15 cellular contexts compared by ENCODE assay signal in the genomic region with DNA sequence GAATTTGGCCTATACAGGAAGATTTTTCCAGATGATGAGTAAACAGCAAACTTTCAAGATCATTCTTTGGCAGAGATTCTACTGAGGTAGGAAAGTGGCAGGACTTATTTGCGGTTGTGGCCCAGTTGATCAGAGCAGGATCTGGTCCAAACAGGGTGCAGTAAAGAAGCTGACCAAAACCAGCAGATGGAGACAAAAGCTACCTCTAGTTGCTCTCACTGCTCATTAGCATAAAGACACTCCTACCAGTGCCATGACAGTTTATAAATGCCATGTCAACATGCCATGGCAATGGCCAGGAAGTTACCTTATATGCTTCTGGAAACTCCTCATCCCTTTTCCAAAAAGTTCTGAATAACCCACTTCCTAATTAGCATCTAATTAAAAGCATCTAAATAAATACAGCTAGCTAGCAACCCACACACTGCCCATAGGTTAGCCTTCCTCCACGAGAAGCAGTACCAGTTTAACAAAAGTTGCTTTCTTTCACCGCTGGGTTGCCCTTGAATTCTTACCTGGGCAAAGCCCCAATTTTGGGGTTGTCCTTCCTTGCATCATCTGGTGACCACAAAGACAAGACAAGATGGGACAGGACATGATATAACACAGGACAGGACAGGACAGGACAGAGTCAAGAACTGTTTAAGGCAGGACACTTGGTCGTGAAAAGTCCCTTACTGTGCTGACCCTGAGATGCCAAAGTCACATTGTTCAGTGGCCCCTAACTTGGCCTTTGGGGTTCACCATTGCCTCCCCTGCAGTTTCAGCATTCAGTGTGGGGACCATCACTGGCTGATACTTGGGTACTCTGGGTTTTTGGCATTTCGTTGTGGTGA. TPM values are rescaled to one million over a fixed set of nuclear protein-coding genes. Genes with fewer than 3 reads are reported as not detected.
DNase-seq lines count a peak whose midpoint lies in the region; ATAC-seq, FAIRE-seq and TF ChIP-seq lines count a peak whose summit lies in the region.
"Not testable (repeated sequence)": the region's sequence is repeated elsewhere in the genome, so short reads cannot be mapped to it uniquely, and the experiment has no call there.
"Had no signal": no experiment of that assay in that cellular context is flagged by ENCODE, and none has a peak within 500 bp of the region (broad histone marks: within the 10 kb centered on the region; RNA-seq: fewer than 3 reads in every experiment).

No MANE protein-coding gene starts in this region.

- in situ Hi-C loops in Panc1 (cut with HindIII; ENCODE audit: low pct_unique_long_range_greater_than_20kb, low sequenced_read_pairs), result not testable (repeated sequence)

- not testable (repeated sequence) for H3K36me3 Mint-ChIP-seq in activated CD8-positive, alpha-beta T cell treated with anti-CD3 and anti-CD28 coated beads, Interleukin-2, amount 10 ng/mL, durations not matched to agents 7 days and 5 days (ENCODE audit: low read depth)

- TF ChIP-seq CTCF in C4-2B (conservative IDR thresholded peaks at IDR 0.05) (peak; percentile 49), Panc1 (IDR thresholded peaks at IDR 0.05) (peak; percentile 36)
- not testable (repeated sequence) for TF ChIP-seq CTCF in bronchial epithelial cell (IDR thresholded peaks at IDR 0.05; ENCODE audit: insufficient read depth, low read length, severe bottlenecking); left lung (IDR thresholded peaks at IDR 0.05); pancreas (IDR thresholded peaks at IDR 0.05)

- intact Hi-C loops in Panc1 (cut with micrococcal nuclease; ENCODE audit: unreplicated experiment); left lung (cut with DNase I); pancreas (cut with DNase I): not testable (repeated sequence)

- H3K4me3 Mint-ChIP-seq in activated CD8-positive, alpha-beta T cell treated with anti-CD3 and anti-CD28 coated beads, Interleukin-2, amount 10 ng/mL, durations not matched to agents 7 days and 5 days, result not testable (repeated sequence)

- 65 to 69% methylated on average over 3 of the region's 5 CpGs for WGBS in pancreas, 2 donors

- POLR2A ChIA-PET in Panc1 (lab: Charles Lee); activated CD8-positive, alpha-beta T cell treated with anti-CD3 and anti-CD28 coated beads, Interleukin-2, amount 10 ng/mL, durations not matched to agents 7 days and 5 days (lab: Charles Lee): not testable (repeated sequence)

- H3K9me3 ChIP-seq in Panc1 (ENCODE audit: control insufficient read depth, insufficient read depth, low read depth, low read length); left lung; pancreas: not testable (repeated sequence)

- not testable (repeated sequence) for BruUV-seq in Panc1 (replicated peaks; lab: Mats Ljungman, UMichigan)

- CTCF ChIA-PET in Panc1 (lab: Charles Lee); activated CD8-positive, alpha-beta T cell treated with anti-CD3 and anti-CD28 coated beads, Interleukin-2, amount 10 ng/mL, durations not matched to agents 7 days and 5 days (lab: Charles Lee): not testable (repeated sequence)

- H3K4me3 ChIP-seq in Panc1 (ENCODE audit: low read depth in 2 of 2, low read length in 2 of 2); bronchial epithelial cell (ENCODE audit: low read depth, low read length); left lung; pancreas: not testable (repeated sequence)

- peak; percentile 49 for ATAC-seq in GM19372 (IDR thresholded peaks at IDR 0.05; ENCODE audit: low read depth, unreplicated experiment)
- ATAC-seq in HG02798 (IDR thresholded peaks at IDR 0.05; ENCODE audit: poor library complexity, unreplicated experiment), result peak; percentile 74
- ATAC-seq in Panc1, result peak; percentile 91
- peak; percentile 89 for ATAC-seq in activated CD8-positive, alpha-beta T cell treated with anti-CD3 and anti-CD28 coated beads, Interleukin-2, amount 10 ng/mL, durations not matched to agents 7 days and 5 days
- peak; percentile 96 for ATAC-seq in left lung
- ATAC-seq in pancreas, result peak; percentile 94 to 99 (median 98)

- not testable (repeated sequence) for H3K9me3 Mint-ChIP-seq in activated CD8-positive, alpha-beta T cell treated with anti-CD3 and anti-CD28 coated beads, Interleukin-2, amount 10 ng/mL, durations not matched to agents 7 days and 5 days (ENCODE audit: insufficient read depth)

- not testable (repeated sequence) for FAIRE-seq in bronchial epithelial cell (lab: Jason Lieb, UNC); pancreas (lab: Jason Lieb, UNC)

- peak overlapping the region; percentile 16; the same call in 1 of the 2 replicates for H3K27ac ChIP-seq in C4-2B
- not testable (repeated sequence) for H3K27ac ChIP-seq in Panc1 (ENCODE audit: low read length); left lung; pancreas

- H3K27me3 ChIP-seq in Panc1 (ENCODE audit: control insufficient read depth, insufficient read depth, low read length); bronchial epithelial cell (ENCODE audit: control insufficient read depth, insufficient read depth, low read length); left lung; pancreas: not testable (repeated sequence)

- H3K4me1 ChIP-seq in Panc1 (ENCODE audit: control insufficient read depth, insufficient read depth, low read length); left lung; pancreas: not testable (repeated sequence)

- H3K27me3 Mint-ChIP-seq in activated CD8-positive, alpha-beta T cell treated with anti-CD3 and anti-CD28 coated beads, Interleukin-2, amount 10 ng/mL, durations not matched to agents 7 days and 5 days (ENCODE audit: low read depth), result not testable (repeated sequence)

- H3K27ac Mint-ChIP-seq in activated CD8-positive, alpha-beta T cell treated with anti-CD3 and anti-CD28 coated beads, Interleukin-2, amount 10 ng/mL, durations not matched to agents 7 days and 5 days, result not testable (repeated sequence)

- H3K4me1 Mint-ChIP-seq in activated CD8-positive, alpha-beta T cell treated with anti-CD3 and anti-CD28 coated beads, Interleukin-2, amount 10 ng/mL, durations not matched to agents 7 days and 5 days (ENCODE audit: low read depth), result not testable (repeated sequence)

- H3K36me3 ChIP-seq in Panc1 (ENCODE audit: control insufficient read depth, insufficient read depth, low read length); bronchial epithelial cell (ENCODE audit: control insufficient read depth, insufficient read depth, low read length); left lung; pancreas: not testable (repeated sequence)

- not testable (repeated sequence) for DNase-seq in Panc1 (ENCODE audit: low read depth, low spot score); activated CD8-positive, alpha-beta T cell treated with anti-CD3 and anti-CD28 coated beads, Interleukin-2, amount 10 ng/mL, durations not matched to agents 7 days and 5 days; left lung; pancreas
- DNase-seq in bronchial epithelial cell (ENCODE audit: low read depth), result peak; percentile 0

RNA-seq across cellular contexts. Expression of a gene that starts 59.2 kb away (rescaled TPM):
- total RNA-seq in Panc1 (2021; ENCODE audit: unreplicated experiment) (not detected), bronchial epithelial cell (not detected in 2 replicates), left lung (not detected), pancreas (not detected)
- 2.8 TPM for polyA plus RNA-seq in Panc1 (2012; ENCODE audit: insufficient read length)
- total RNA-seq in activated CD8-positive, alpha-beta T cell treated with anti-CD3 and anti-CD28 coated beads, Interleukin-2, amount 10 ng/mL, durations not matched to agents 7 days and 5 days, result not detected
- not detected for polyA plus RNA-seq in pancreas
- total RNA-seq: A673; activated T-helper 2 cell treated with anti-CD3 and anti-CD28 coated beads, Interferon-gamma antibody, Interleukin-2, Interleukin-4, amounts not matched to agents 10 μg/mL and 5 μg/mL and 100 μg/mL, durations not matched to agents 14 hours and 24 hours and 36 hours; heart left ventricle; osteocyte; right atrium auricular region; uterus had no signal
- polyA plus RNA-seq: adipose tissue, heart left ventricle had no signal
